16 cellular contexts compared by ENCODE assay signal in the genomic region with DNA sequence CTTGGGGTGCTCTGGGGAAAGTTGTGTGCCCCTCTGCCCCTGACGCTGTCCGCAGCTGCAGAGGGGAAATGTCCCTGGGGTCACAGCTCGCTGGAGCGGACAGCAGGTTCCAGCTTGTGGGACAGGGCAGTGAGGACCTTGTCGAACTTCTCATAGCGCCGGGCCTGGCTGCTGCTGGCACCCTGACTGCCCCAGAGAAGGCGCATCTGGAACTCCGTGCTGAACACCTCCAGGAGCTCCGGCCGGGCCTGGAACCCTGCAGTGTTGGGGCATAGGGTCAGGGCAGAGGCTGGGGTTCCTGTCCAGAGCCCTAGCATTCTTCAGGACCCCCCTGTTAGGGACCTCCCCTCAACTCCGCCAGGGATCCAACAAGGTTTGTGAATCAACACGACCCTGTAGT. TPM values are rescaled to one million over a fixed set of nuclear protein-coding genes. Genes with fewer than 3 reads are reported as not detected.
DNase-seq lines count a peak whose midpoint lies in the region; ATAC-seq and TF ChIP-seq lines count a peak whose summit lies in the region.
"Had no signal": no experiment of that assay in that cellular context is flagged by ENCODE, and none has a peak within 500 bp of the region (broad histone marks: within the 10 kb centered on the region; RNA-seq: fewer than 3 reads in every experiment).

No MANE protein-coding gene starts in this region.

- H3K36me3 Mint-ChIP-seq in CD4-positive, alpha-beta T cell (ENCODE audit: low read depth) = peaks cover 40% of the 10 kb centered on the region
- peaks cover 6 to 18% (median 7%) of the 10 kb centered on the region in 3 donors for H3K36me3 Mint-ChIP-seq in immature natural killer cell
- H3K36me3 Mint-ChIP-seq in natural killer cell treated with Interleukin-12 subunit alpha and Interleukin-12 subunit beta and Interleukin-15 and Interleukin-18, amount 100 ng/mL, for 72 hours = no peaks in the 10 kb centered on the region

- H3K4me3 Mint-ChIP-seq in CD4-positive, alpha-beta T cell = no peak overlapping the region
- H3K4me3 Mint-ChIP-seq in immature natural killer cell = no peak overlapping the region
- no peak overlapping the region for H3K4me3 Mint-ChIP-seq in natural killer cell treated with Interleukin-12 subunit alpha and Interleukin-12 subunit beta and Interleukin-15 and Interleukin-18, amount 100 ng/mL, for 72 hours

- no peaks in the 10 kb centered on the region for H3K9me3 ChIP-seq in CD4-positive, alpha-beta T cell (ENCODE audit: control insufficient read depth, low read length)
- H3K9me3 ChIP-seq in MG63 (no peaks in the 10 kb centered on the region), Peyer's patch (no peaks in the 10 kb centered on the region)
- H3K9me3 ChIP-seq: BE2C had no signal

- intact Hi-C loops in CD4-positive, alpha-beta T cell (cut with DNase I, micrococcal nuclease) = loop anchor here in 1 of 2 experiments (5.0 to 10.0 kb wide), 2 partner anchors 169 to 524 kb away; no protein-coding TSS in a partner anchor

- H3K27me3 Mint-ChIP-seq in CD4-positive, alpha-beta T cell = no peaks in the 10 kb centered on the region
- peaks cover 3 to 11% (median 5%) of the 10 kb centered on the region in 3 donors for H3K27me3 Mint-ChIP-seq in immature natural killer cell (ENCODE audit: low read depth in 3 of 3)
- no peaks in the 10 kb centered on the region for H3K27me3 Mint-ChIP-seq in natural killer cell treated with Interleukin-12 subunit alpha and Interleukin-12 subunit beta and Interleukin-15 and Interleukin-18, amount 100 ng/mL, for 72 hours

- CTCF ChIA-PET in CD4-positive, alpha-beta T cell (lab: Charles Lee) = no interaction called here
- CTCF ChIA-PET in RWPE1 (lab: Yijun Ruan, JAX) = interaction anchor here (2.2 kb wide), 1 partner anchor 131 kb away, joined by 9 read pairs; no protein-coding TSS in a partner anchor

- H3K27ac Mint-ChIP-seq in CD4-positive, alpha-beta T cell = peak overlapping the region; percentile 27
- peak overlapping the region in 5 of 6 donors; percentile 21 to 86 (median 81) for H3K27ac Mint-ChIP-seq in immature natural killer cell
- H3K27ac Mint-ChIP-seq in natural killer cell treated with Interleukin-12 subunit alpha and Interleukin-12 subunit beta and Interleukin-15 and Interleukin-18, amount 100 ng/mL, for 72 hours = peak overlapping the region; percentile 50 to 69

- H3K27ac ChIP-seq in CD4-positive, alpha-beta T cell (ENCODE audit: low read depth, low read length) = no peak overlapping the region
- H3K27ac ChIP-seq in RWPE1 = peak overlapping the region; percentile 98
- H3K27ac ChIP-seq in Peyer's patch = no peak overlapping the region
- H3K27ac ChIP-seq: GM23248, HL-60 had no signal

- H3K9me3 Mint-ChIP-seq in CD4-positive, alpha-beta T cell = no peaks in the 10 kb centered on the region
- H3K9me3 Mint-ChIP-seq in immature natural killer cell = no peaks in the 10 kb centered on the region
- H3K9me3 Mint-ChIP-seq in natural killer cell treated with Interleukin-12 subunit alpha and Interleukin-12 subunit beta and Interleukin-15 and Interleukin-18, amount 100 ng/mL, for 72 hours = no peaks in the 10 kb centered on the region

- no peaks in the 10 kb centered on the region for H3K27me3 ChIP-seq in CD4-positive, alpha-beta T cell (ENCODE audit: control insufficient read depth, insufficient read depth, low read length)
- H3K27me3 ChIP-seq in MG63 = no peaks in the 10 kb centered on the region
- H3K27me3 ChIP-seq in Peyer's patch = peaks cover 0 to 11% of the 10 kb centered on the region in 2 donors
- H3K27me3 ChIP-seq: BE2C had no signal

- H3K4me3 ChIP-seq in MG63 (no peak overlapping the region), Peyer's patch (no peak overlapping the region)
- H3K4me3 ChIP-seq: GM23248, K562 had no signal

- no peak for TF ChIP-seq POLR2A in Peyer's patch (IDR thresholded peaks at IDR 0.05)

- no peak for TF ChIP-seq CTCF in CD4-positive, alpha-beta T cell (IDR thresholded peaks at IDR 0.05)
- TF ChIP-seq CTCF in RWPE1 (conservative IDR thresholded peaks at IDR 0.05; ENCODE audit: low read depth) (no peak), Peyer's patch (IDR thresholded peaks at IDR 0.05) (no peak)

- peaks cover 16% of the 10 kb centered on the region for H3K4me1 Mint-ChIP-seq in CD4-positive, alpha-beta T cell (ENCODE audit: low read depth)
- peaks cover 15 to 19% of the 10 kb centered on the region in 2 donors for H3K4me1 Mint-ChIP-seq in immature natural killer cell
- H3K4me1 Mint-ChIP-seq in natural killer cell treated with Interleukin-12 subunit alpha and Interleukin-12 subunit beta and Interleukin-15 and Interleukin-18, amount 100 ng/mL, for 72 hours (ENCODE audit: low read depth in 2 of 2) = peaks cover 16% of the 10 kb centered on the region in 2 donors

- ATAC-seq in CD4-positive, alpha-beta T cell (ENCODE audit: poor library complexity) = no peak
- no peak for ATAC-seq in natural killer cell treated with Interleukin-12 subunit alpha and Interleukin-12 subunit beta and Interleukin-15 and Interleukin-18, amount 100 ng/mL, for 72 hours
- ATAC-seq in GM18498 (IDR thresholded peaks at IDR 0.05; ENCODE audit: unreplicated experiment) = no peak
- ATAC-seq: HCT116, K562 had no signal

- DNase-seq in CD4-positive, alpha-beta T cell = no peak
- DNase-seq in RWPE1 (ENCODE audit: low spot score) (no peak), immature natural killer cell (no peak), T1000 (lab: John Stamatoyannopoulos, UW) (no peak), MG63 (no peak), Peyer's patch (no peak)
- no peak for DNase-seq in natural killer cell treated with Interleukin-12 subunit alpha and Interleukin-12 subunit beta and Interleukin-15 and Interleukin-18, amount 100 ng/mL, for 72 hours (ENCODE audit: low spot score)
- DNase-seq: BE2C, Calu3, DMS 273 treated with DMSO at 0.1 percent for 48 hours, GM23248 had no signal

- POLR2A ChIA-PET in CD4-positive, alpha-beta T cell (lab: Charles Lee) = no interaction called here
- POLR2A ChIA-PET in RWPE1 (lab: Yijun Ruan, JAX; ENCODE audit: low non-redundant PET) = interaction anchor here (0.7 kb wide), 1 partner anchor 88 kb away, joined by 3 read pairs; no protein-coding TSS in a partner anchor

- H3K36me3 ChIP-seq in MG63 (no peaks in the 10 kb centered on the region), Peyer's patch (peaks cover 0 to 4% (median 0%) of the 10 kb centered on the region in 3 donors)
- H3K36me3 ChIP-seq: BE2C had no signal

- peaks cover 0 to 22% (median 4%) of the 10 kb centered on the region in 4 donors for H3K4me1 ChIP-seq in Peyer's patch

RNA-seq across cellular contexts. Expression of a gene that starts 3.6 kb away (rescaled TPM):
- 1 to 10 TPM; 7.6 to 8.2 TPM for total RNA-seq in CD4-positive, alpha-beta T cell
- 10 to 100 TPM; 38.9 to 55.1 (median 49.9) TPM for polyA plus RNA-seq in immature natural killer cell
- total RNA-seq in natural killer cell treated with Interleukin-12 subunit alpha and Interleukin-12 subunit beta and Interleukin-15 and Interleukin-18, amount 100 ng/mL, for 72 hours = 10 to 100 TPM; 20.4 to 31.9 TPM
- total RNA-seq in MG63 (2014; rRNA removed; shearing (Covaris generic); ENCODE audit: low replicate concordance) = 5.8 and 18.7 TPM in 2 replicates
- 10 to 100 TPM; 26.4 to 70.9 (median 35.4) TPM for total RNA-seq in Peyer's patch

RNA-seq across cellular contexts. Expression of a gene that starts 22.8 kb away (rescaled TPM):
- 1 to 10 TPM; 1.6 to 2.1 TPM for total RNA-seq in CD4-positive, alpha-beta T cell
- 1 to 10 TPM in 2 of 3 donors, not detected in 1; 1.3 to 2.4 TPM for polyA plus RNA-seq in immature natural killer cell
- 1 to 10 TPM; 3.8 to 8.1 TPM for total RNA-seq in natural killer cell treated with Interleukin-12 subunit alpha and Interleukin-12 subunit beta and Interleukin-15 and Interleukin-18, amount 100 ng/mL, for 72 hours
- total RNA-seq in MG63 (2014; rRNA removed; shearing (Covaris generic); ENCODE audit: low replicate concordance) = not detected in 2 replicates
- not detected for total RNA-seq in Peyer's patch
- total RNA-seq: Calu3, GM23248, K562 had no signal

RNA-seq across cellular contexts. Expression of a gene that starts 23.2 kb away (rescaled TPM):
- 1 to 10 TPM; 4.5 to 5.9 TPM for total RNA-seq in CD4-positive, alpha-beta T cell
- polyA plus RNA-seq in immature natural killer cell = 10 to 100 TPM; 36.6 to 40.6 (median 39.7) TPM
- 10 to 100 TPM; 12.8 to 17.6 TPM for total RNA-seq in natural killer cell treated with Interleukin-12 subunit alpha and Interleukin-12 subunit beta and Interleukin-15 and Interleukin-18, amount 100 ng/mL, for 72 hours
- total RNA-seq in MG63 (2014; rRNA removed; shearing (Covaris generic); ENCODE audit: low replicate concordance) = 15.9 and 26.7 TPM in 2 replicates
- total RNA-seq in Peyer's patch = 10 to 100 TPM in 1 of 4 donors, 1 to 10 TPM in 2, not detected in 1; 5.2 to 14.9 (median 7.9) TPM

RNA-seq across cellular contexts. Expression of a gene that starts 31.9 kb away (rescaled TPM):
- total RNA-seq in CD4-positive, alpha-beta T cell = under 1 TPM in 1 of 2 experiments, not detected in 1; 0.11 TPM
- under 1 TPM in 2 of 3 donors, not detected in 1; 0.24 to 0.25 TPM for polyA plus RNA-seq in immature natural killer cell
- total RNA-seq in natural killer cell treated with Interleukin-12 subunit alpha and Interleukin-12 subunit beta and Interleukin-15 and Interleukin-18, amount 100 ng/mL, for 72 hours = not detected
- total RNA-seq in MG63 (2014; rRNA removed; shearing (Covaris generic); ENCODE audit: low replicate concordance) = not detected in 2 replicates
- total RNA-seq in Peyer's patch = under 1 TPM in 1 of 4 donors, not detected in 3; 0.27 TPM
- total RNA-seq: Daoy, GM23248, K562 had no signal

RNA-seq across cellular contexts. Expression of a gene that starts 39.8 kb away (rescaled TPM):
- 10 to 100 TPM; 10.9 to 11.8 TPM for total RNA-seq in CD4-positive, alpha-beta T cell
- 10 to 100 TPM; 16.9 to 86.2 (median 18.7) TPM for polyA plus RNA-seq in immature natural killer cell
- total RNA-seq in natural killer cell treated with Interleukin-12 subunit alpha and Interleukin-12 subunit beta and Interleukin-15 and Interleukin-18, amount 100 ng/mL, for 72 hours = 10 to 100 TPM; 23.9 to 29.1 TPM
- total RNA-seq in MG63 (2014; rRNA removed; shearing (Covaris generic); ENCODE audit: low replicate concordance) = not detected in 2 replicates
- total RNA-seq in Peyer's patch = 10 to 100 TPM in 1 of 4 donors, 1 to 10 TPM in 3; 1.4 to 22.3 (median 4.1) TPM
- total RNA-seq: Calu3, Daoy, GM23248 had no signal
- polyA plus RNA-seq: GM23248 had no signal

Comparison
In these comparisons a context has a peak if more than half of its experiments do, and no peak if none do; other contexts are left out.
1. H3K27ac Mint-ChIP-seq: peak in every context shown above with its lines; median percentile 81 in immature natural killer cell; 60 in natural killer cell treated with Interleukin-12 subunit alpha and Interleukin-12 subunit beta and Interleukin-15 and Interleukin-18, amount 100 ng/mL, for 72 hours; 27 in CD4-positive, alpha-beta T cell.